Comparison of ENCODE assay signal across 1 cellular context in genomic region chr2:231680992-231681852, GRCh38.
TF ChIP-seq lines count a peak whose summit lies in the region.

No MANE protein-coding gene starts in this region.

TF ChIP-seq in HEK293, 187 proteins besides CTCF, POLR2A, EP300 and RAD21 (continued from another document):
- TF ChIP-seq, protein P1, sequence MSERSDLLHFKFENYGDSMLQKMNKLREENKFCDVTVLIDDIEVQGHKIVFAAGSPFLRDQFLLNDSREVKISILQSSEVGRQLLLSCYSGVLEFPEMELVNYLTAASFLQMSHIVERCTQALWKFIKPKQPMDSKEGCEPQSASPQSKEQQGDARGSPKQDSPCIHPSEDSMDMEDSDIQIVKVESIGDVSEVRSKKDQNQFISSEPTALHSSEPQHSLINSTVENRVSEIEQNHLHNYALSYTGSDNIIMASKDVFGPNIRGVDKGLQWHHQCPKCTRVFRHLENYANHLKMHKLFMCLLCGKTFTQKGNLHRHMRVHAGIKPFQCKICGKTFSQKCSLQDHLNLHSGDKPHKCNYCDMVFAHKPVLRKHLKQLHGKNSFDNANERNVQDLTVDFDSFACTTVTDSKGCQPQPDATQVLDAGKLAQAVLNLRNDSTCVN (tag by site-specific recombination; optimal IDR thresholded peaks at IDR 0.05): peak; percentile 52
- TF ChIP-seq ZBTB8A (tag by site-specific recombination; IDR thresholded peaks at IDR 0.05) (peak; percentile 89), ZNF510 (tag by site-specific recombination; IDR thresholded peaks at IDR 0.05; ENCODE audit: insufficient replicate concordance) (no peak), ZSCAN30 (tag by site-specific recombination; IDR thresholded peaks at IDR 0.05) (0 out of 2 replicates have a peak, but pooled peaks have one; percentile 14), ZBTB48 (tag by site-specific recombination; IDR thresholded peaks at IDR 0.05) (no peak), ZNF837 (tag by site-specific recombination; IDR thresholded peaks at IDR 0.05) (no peak), ZBTB20 (tag by site-specific recombination; IDR thresholded peaks at IDR 0.05) (peak; percentile 73)
- TF ChIP-seq, protein P2, sequence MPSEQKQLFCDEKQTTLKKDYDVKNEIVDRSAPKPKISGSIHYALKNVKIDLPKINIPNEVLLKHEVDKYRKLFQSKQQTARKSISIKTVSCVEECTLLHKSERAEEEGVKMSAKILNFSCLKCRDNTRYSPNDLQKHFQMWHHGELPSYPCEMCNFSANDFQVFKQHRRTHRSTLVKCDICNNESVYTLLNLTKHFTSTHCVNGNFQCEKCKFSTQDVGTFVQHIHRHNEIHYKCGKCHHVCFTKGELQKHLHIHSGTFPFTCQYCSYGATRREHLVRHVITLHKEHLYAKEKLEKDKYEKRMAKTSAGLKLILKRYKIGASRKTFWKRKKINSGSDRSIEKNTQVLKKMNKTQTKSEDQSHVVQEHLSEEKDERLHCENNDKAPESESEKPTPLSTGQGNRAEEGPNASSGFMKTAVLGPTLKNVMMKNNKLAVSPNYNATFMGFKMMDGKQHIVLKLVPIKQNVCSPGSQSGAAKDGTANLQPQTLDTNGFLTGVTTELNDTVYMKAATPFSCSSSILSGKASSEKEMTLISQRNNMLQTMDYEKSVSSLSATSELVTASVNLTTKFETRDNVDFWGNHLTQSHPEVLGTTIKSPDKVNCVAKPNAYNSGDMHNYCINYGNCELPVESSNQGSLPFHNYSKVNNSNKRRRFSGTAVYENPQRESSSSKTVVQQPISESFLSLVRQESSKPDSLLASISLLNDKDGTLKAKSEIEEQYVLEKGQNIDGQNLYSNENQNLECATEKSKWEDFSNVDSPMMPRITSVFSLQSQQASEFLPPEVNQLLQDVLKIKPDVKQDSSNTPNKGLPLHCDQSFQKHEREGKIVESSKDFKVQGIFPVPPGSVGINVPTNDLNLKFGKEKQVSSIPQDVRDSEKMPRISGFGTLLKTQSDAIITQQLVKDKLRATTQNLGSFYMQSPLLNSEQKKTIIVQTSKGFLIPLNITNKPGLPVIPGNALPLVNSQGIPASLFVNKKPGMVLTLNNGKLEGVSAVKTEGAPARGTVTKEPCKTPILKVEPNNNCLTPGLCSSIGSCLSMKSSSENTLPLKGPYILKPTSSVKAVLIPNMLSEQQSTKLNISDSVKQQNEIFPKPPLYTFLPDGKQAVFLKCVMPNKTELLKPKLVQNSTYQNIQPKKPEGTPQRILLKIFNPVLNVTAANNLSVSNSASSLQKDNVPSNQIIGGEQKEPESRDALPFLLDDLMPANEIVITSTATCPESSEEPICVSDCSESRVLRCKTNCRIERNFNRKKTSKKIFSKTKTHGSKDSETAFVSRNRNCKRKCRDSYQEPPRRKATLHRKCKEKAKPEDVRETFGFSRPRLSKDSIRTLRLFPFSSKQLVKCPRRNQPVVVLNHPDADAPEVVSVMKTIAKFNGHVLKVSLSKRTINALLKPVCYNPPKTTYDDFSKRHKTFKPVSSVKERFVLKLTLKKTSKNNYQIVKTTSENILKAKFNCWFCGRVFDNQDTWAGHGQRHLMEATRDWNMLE (tag by site-specific recombination; conservative IDR thresholded peaks at IDR 0.05; ENCODE audit: low read depth): no peak
